ENCODE assay signal across 22 cellular contexts in genomic region chr3:159219231-159219630, GRCh38.
DNase-seq lines count a peak whose midpoint lies in the region; ATAC-seq and TF ChIP-seq lines count a peak whose summit lies in the region.
"Had no signal": no experiment of that assay in that cellular context is flagged by ENCODE, and none has a peak within 500 bp of the region (broad histone marks: within the 10 kb centered on the region; RNA-seq: fewer than 3 reads in every experiment).

No MANE protein-coding gene starts in this region.

- no peak overlapping the region for H3K9ac ChIP-seq in neural cell (ENCODE audit: low read length)
- H3K9ac ChIP-seq: BLaER1 had no signal

- no peak for ATAC-seq in HG03097 (IDR thresholded peaks at IDR 0.05; ENCODE audit: low FRiP score, unreplicated experiment)
- ATAC-seq: GM12878 had no signal

- no peak for TF ChIP-seq EP300 in neural cell (conservative IDR thresholded peaks at IDR 0.05; ENCODE audit: poor library complexity, severe bottlenecking)

- DNase-seq in ELR (ENCODE audit: low read depth) (peak; percentile 34), PC-9 (no peak), KBM-7 (no peak), hepatocyte (ENCODE audit: low spot score) (no peak)
- DNase-seq: 8988T; ACHN; BE2C; C1 segment of cervical spinal cord; CD4-positive, alpha-beta memory T cell; CD4-positive, CD25-positive, alpha-beta regulatory T cell; CD8-positive, alpha-beta memory T cell; COR-L47; DMS 273 treated with DMSO at 0.1 percent for 48 hours; DMS153; DMS53; DMS79; DND-41; GDM1 had no signal

- in situ Hi-C loops in KBM-7 (cut with MboI; ENCODE audit: low pct_unique_long_range_greater_than_20kb, low sequenced_read_pairs), result no loop called here

- H3K27me3 ChIP-seq in PC-9 (ENCODE audit: insufficient read depth, low read depth) (no peaks in the 10 kb centered on the region), neural cell (ENCODE audit: insufficient read depth, low read depth, low read length) (no peaks in the 10 kb centered on the region), hepatocyte (no peaks in the 10 kb centered on the region)
- H3K27me3 ChIP-seq: BE2C, BLaER1 had no signal

- no peak overlapping the region for H3K27ac ChIP-seq in PC-9
- peak overlapping the region; percentile 66 for H3K27ac ChIP-seq in neural cell (ENCODE audit: low read length)
- no peak overlapping the region for H3K27ac ChIP-seq in hepatocyte
- H3K27ac ChIP-seq: BLaER1 had no signal

- peaks cover 8% of the 10 kb centered on the region; the same call in 1 of the 2 replicates for H3K4me1 ChIP-seq in PC-9 (replicated peaks; ENCODE audit: insufficient read depth)
- H3K4me1 ChIP-seq in hepatocyte (ENCODE audit: insufficient read depth), result no peaks in the 10 kb centered on the region
- H3K4me1 ChIP-seq: BE2C, BLaER1 had no signal

- intact Hi-C loops in PC-9 (cut with micrococcal nuclease; ENCODE audit: unreplicated experiment), result no loop called here

- no TSS peak for BruUV-seq in PC-9 (replicated peaks; lab: Mats Ljungman, UMichigan)

- H2AFZ ChIP-seq in PC-9 (0 out of 2 replicates have a peak overlapping the region, but pooled peaks have one; percentile 6), neural cell (ENCODE audit: low read depth, low read length) (no peak overlapping the region), hepatocyte (no peak overlapping the region)

- H3F3A ChIP-seq in PC-9 (ENCODE audit: insufficient read depth, low read depth), result no peaks in the 10 kb centered on the region
- H3F3A ChIP-seq in neural cell (ENCODE audit: insufficient read depth, low read length, poor library complexity, severe bottlenecking), result peaks cover 20% of the 10 kb centered on the region

- CTCF ChIA-PET in PC-9 (lab: Charles Lee), result no interaction called here

- H3K79me2 ChIP-seq in PC-9 (ENCODE audit: low read depth) (no peaks in the 10 kb centered on the region), neural cell (replicated peaks; ENCODE audit: insufficient read depth, low read length) (no peaks in the 10 kb centered on the region), hepatocyte (no peaks in the 10 kb centered on the region)

- no peak for TF ChIP-seq RAD21 in neural cell (conservative IDR thresholded peaks at IDR 0.05)

- POLR2A ChIA-PET in PC-9 (lab: Charles Lee; ENCODE audit: unreplicated experiment), result no interaction called here

- no peak overlapping the region for H3K4me2 ChIP-seq in PC-9
- no peak overlapping the region for H3K4me2 ChIP-seq in neural cell (ENCODE audit: low read length)
- H3K4me2 ChIP-seq in hepatocyte, result no peak overlapping the region
- H3K4me2 ChIP-seq: BLaER1 had no signal

- TF ChIP-seq CTCF in PC-9 (conservative IDR thresholded peaks at IDR 0.05) (no peak), neural cell (IDR thresholded peaks at IDR 0.05; ENCODE audit: poor library complexity, severe bottlenecking) (no peak), hepatocyte (IDR thresholded peaks at IDR 0.05; ENCODE audit: poor library complexity) (no peak)

- WGBS in hepatocyte (ENCODE audit: low lambda C conversion rate, missing lambda C conversion rate), result 91% methylated on average over 3 of the region's 3 CpGs

- H3K4me3 ChIP-seq in PC-9, result no peak overlapping the region
- no peak overlapping the region for H3K4me3 ChIP-seq in neural cell (ENCODE audit: low read length)
- H3K4me3 ChIP-seq in hepatocyte, result no peak overlapping the region
- H3K4me3 ChIP-seq: BLaER1, GM12878 had no signal

- H4K20me1 ChIP-seq in PC-9 (ENCODE audit: insufficient read depth) (no peaks in the 10 kb centered on the region), neural cell (ENCODE audit: insufficient read depth) (no peaks in the 10 kb centered on the region), hepatocyte (ENCODE audit: insufficient read depth, poor library complexity, severe bottlenecking) (no peaks in the 10 kb centered on the region)
- H4K20me1 ChIP-seq: BLaER1 had no signal

- no peaks in the 10 kb centered on the region for H3K36me3 ChIP-seq in PC-9 (ENCODE audit: low read depth)
- H3K36me3 ChIP-seq in neural cell (ENCODE audit: insufficient read depth, low read length), result no peaks in the 10 kb centered on the region
- H3K36me3 ChIP-seq in hepatocyte (replicated peaks; ENCODE audit: insufficient read depth, low read depth), result no peaks in the 10 kb centered on the region
- H3K36me3 ChIP-seq: BE2C, BLaER1 had no signal

- no peaks in the 10 kb centered on the region for H3K9me2 ChIP-seq in PC-9 (ENCODE audit: insufficient read depth)
- no peaks in the 10 kb centered on the region for H3K9me2 ChIP-seq in neural cell (ENCODE audit: insufficient read depth, low read length)
- no peaks in the 10 kb centered on the region for H3K9me2 ChIP-seq in hepatocyte (replicated peaks; ENCODE audit: insufficient read depth)

- H3K9me3 ChIP-seq in PC-9 (ENCODE audit: insufficient read depth, low read depth) (no peaks in the 10 kb centered on the region), neural cell (ENCODE audit: low read length) (no peaks in the 10 kb centered on the region), hepatocyte (ENCODE audit: low read depth) (no peaks in the 10 kb centered on the region)
- H3K9me3 ChIP-seq: BE2C, BLaER1 had no signal

TF ChIP-seq in neural cell, 6 proteins besides CTCF, POLR2A, EP300 and RAD21:
- TF ChIP-seq REST (IDR thresholded peaks at IDR 0.05; ENCODE audit: borderline replicate concordance) (no peak), MXI1 (conservative IDR thresholded peaks at IDR 0.05; ENCODE audit: poor library complexity, severe bottlenecking) (no peak), TAF1 (IDR thresholded peaks at IDR 0.05; ENCODE audit: low read depth) (no peak), POLR2AphosphoS5 (IDR thresholded peaks at IDR 0.05) (no peak), SMC3 (conservative IDR thresholded peaks at IDR 0.05; ENCODE audit: poor library complexity) (no peak), EZH2 (IDR thresholded peaks at IDR 0.05; ENCODE audit: borderline replicate concordance, insufficient read depth, low read length, poor library complexity, severe bottlenecking) (no peak)
